ENCODE assay signal across 8 cellular contexts in genomic region chr17:43125967-43126910, GRCh38. TPM values are rescaled to one million over a fixed set of nuclear protein-coding genes. Genes with fewer than 3 reads are reported as not detected.
DNase-seq lines count a peak whose midpoint lies in the region; ATAC-seq and TF ChIP-seq lines count a peak whose summit lies in the region.

No MANE protein-coding gene starts in this region.

- ATAC-seq in DND-41 (ENCODE audit: insufficient read depth, low read depth) (no peak), omental fat pad (ENCODE audit: low FRiP score) (no peak), GM18498 (IDR thresholded peaks at IDR 0.05; ENCODE audit: unreplicated experiment) (no peak), GM19023 (IDR thresholded peaks at IDR 0.05; ENCODE audit: unreplicated experiment) (no peak), HG02938 (IDR thresholded peaks at IDR 0.05; ENCODE audit: unreplicated experiment) (no peak)
- ATAC-seq in central memory CD8-positive, alpha-beta T cell (replicated peaks; ENCODE audit: extremely low read depth, poor library complexity, severe bottlenecking) = no peak

- peak overlapping the region; percentile 86 for H3K4me2 ChIP-seq in DND-41 (ENCODE audit: insufficient read depth, low read length)

- H3K9ac ChIP-seq in DND-41 (ENCODE audit: low read depth, low read length) (peak overlapping the region; percentile 63), muscle layer of colon (ENCODE audit: low read length) (peak overlapping the region; percentile 89)

- H3K36me3 ChIP-seq in DND-41 (ENCODE audit: insufficient read depth, low read length) = peaks cover 25% of the 10 kb centered on the region
- H3K36me3 ChIP-seq in muscle layer of colon (ENCODE audit: insufficient read depth, low read length) = no peaks in the 10 kb centered on the region

- no peaks in the 10 kb centered on the region for H3K27me3 ChIP-seq in DND-41 (ENCODE audit: insufficient read depth, low read length, poor library complexity)
- no peaks in the 10 kb centered on the region for H3K27me3 ChIP-seq in muscle layer of colon (ENCODE audit: control insufficient read depth in 1 of 2, insufficient read depth in 2 of 2, low read length in 2 of 2)

- H3K9me3 Mint-ChIP-seq in central memory CD8-positive, alpha-beta T cell = no peaks in the 10 kb centered on the region

- H3K4me3 ChIP-seq in DND-41 (ENCODE audit: low read depth in 1 of 2, low read length in 2 of 2) (peak overlapping the region; percentile 53 to 71), muscle layer of colon (ENCODE audit: low read depth in 1 of 2, low read length in 2 of 2) (peak overlapping the region; percentile 87 to 96)

- H3K27ac ChIP-seq in DND-41 (ENCODE audit: low read length) (peak overlapping the region; percentile 81), muscle layer of colon (ENCODE audit: low read depth, low read length) (peak overlapping the region; percentile 65)

- peaks cover 27% of the 10 kb centered on the region for H3K4me1 ChIP-seq in DND-41 (ENCODE audit: insufficient read depth, low read length)
- peaks cover 10% of the 10 kb centered on the region for H3K4me1 ChIP-seq in muscle layer of colon (ENCODE audit: insufficient read depth, low read length)

- peaks cover 18% of the 10 kb centered on the region for H3K36me3 Mint-ChIP-seq in central memory CD8-positive, alpha-beta T cell (ENCODE audit: insufficient read depth)

- H3K27ac Mint-ChIP-seq in central memory CD8-positive, alpha-beta T cell (ENCODE audit: low read depth) = peak overlapping the region; percentile 95

- peak overlapping the region; percentile 96 for H3K4me3 Mint-ChIP-seq in central memory CD8-positive, alpha-beta T cell

- H3K79me2 ChIP-seq in DND-41 (ENCODE audit: insufficient read depth, low read length) = peaks cover 55% of the 10 kb centered on the region

- peaks cover 29% of the 10 kb centered on the region for H3K4me1 Mint-ChIP-seq in central memory CD8-positive, alpha-beta T cell

- H3K27me3 Mint-ChIP-seq in central memory CD8-positive, alpha-beta T cell = no peaks in the 10 kb centered on the region

- DNase-seq in DND-41 = no peak
- DNase-seq in NCI-H748 treated with DMSO at 0.1 percent for 48 hours (lab: John Stamatoyannopoulos, UW) = peak; percentile 1
- DNase-seq in central memory CD8-positive, alpha-beta T cell (ENCODE audit: low spot score in 2 of 2) = no peak
- DNase-seq in omental fat pad (ENCODE audit: low spot score) = no peak

- H2AFZ ChIP-seq in DND-41 (ENCODE audit: low read depth, low read length) = peak overlapping the region; percentile 82; the same call in 1 of the 2 replicates

- H3K9me3 ChIP-seq in DND-41 (ENCODE audit: insufficient read depth, low read length, severe bottlenecking) (no peaks in the 10 kb centered on the region), muscle layer of colon (ENCODE audit: low read length) (no peaks in the 10 kb centered on the region)

- no peak for TF ChIP-seq CTCF in DND-41 (IDR thresholded peaks at IDR 0.05; ENCODE audit: borderline replicate concordance, extremely low read depth, low read length, poor library complexity, severe bottlenecking)
- no peak for TF ChIP-seq CTCF in omental fat pad (IDR thresholded peaks at IDR 0.05)

- H4K20me1 ChIP-seq in DND-41 (ENCODE audit: insufficient read depth, low read length) = no peaks in the 10 kb centered on the region

RNA-seq across cellular contexts. Expression of gene BRCA1, which starts 1.1 kb away (rescaled TPM):
- 1 to 10 TPM; 2.4 to 8.8 (median 3.0) TPM for total RNA-seq in omental fat pad

RNA-seq across cellular contexts. Expression of gene NBR1, which starts 44.8 kb away (rescaled TPM):
- 10 to 100 TPM; 41.8 to 97.3 (median 75.3) TPM for total RNA-seq in omental fat pad
